Comparison of ENCODE assay signal across 17 cellular contexts in the genomic region with DNA sequence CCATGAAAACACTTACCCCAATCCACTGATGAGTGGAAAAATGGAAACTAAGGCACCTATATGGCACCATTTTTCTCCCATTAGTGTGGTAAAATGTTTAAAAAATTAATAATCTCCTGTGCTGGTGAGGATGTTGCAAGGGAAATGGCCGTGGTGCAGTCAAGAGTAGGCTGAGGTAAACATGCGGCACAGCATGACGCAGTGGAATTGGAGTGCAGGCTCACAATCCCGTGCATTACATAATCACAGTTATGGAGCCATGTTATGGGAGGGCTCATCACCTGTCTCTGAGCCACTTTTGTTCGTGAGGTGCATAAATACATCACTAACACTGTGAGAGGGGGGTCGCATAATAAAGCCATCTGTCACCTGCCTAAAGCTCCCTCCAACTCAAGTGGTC.
DNase-seq lines count a peak whose midpoint lies in the region.
"Had no signal": no experiment of that assay in that cellular context is flagged by ENCODE, and none has a peak within 500 bp of the region (broad histone marks: within the 10 kb centered on the region; RNA-seq: fewer than 3 reads in every experiment).

No MANE protein-coding gene starts in this region.

- no peak overlapping the region for H4K8ac ChIP-seq in trophoblast cell (ENCODE audit: low read depth, low read length)

- H2BK12ac ChIP-seq in trophoblast cell (ENCODE audit: low read length): no peak overlapping the region

- no peaks in the 10 kb centered on the region for H3K4me1 Mint-ChIP-seq in CD4-positive, alpha-beta memory T cell

- peaks cover 0 to 15% (median 4%) of the 10 kb centered on the region in 8 donors for H3K9me3 Mint-ChIP-seq in CD4-positive, alpha-beta memory T cell

- H3K27me3 ChIP-seq in trophoblast cell (ENCODE audit: insufficient read depth, low read length): no peaks in the 10 kb centered on the region
- H3K27me3 ChIP-seq in CD4-positive, alpha-beta memory T cell (ENCODE audit: insufficient read depth, low read length): no peaks in the 10 kb centered on the region

- H3K27me3 Mint-ChIP-seq in CD4-positive, alpha-beta memory T cell: peaks cover 5 to 9% of the 10 kb centered on the region in 2 donors

- POLR2A ChIA-PET in CD4-positive, alpha-beta memory T cell (lab: Charles Lee; ENCODE audit: partially characterized antibody): no interaction called here

- H3K36me3 Mint-ChIP-seq in CD4-positive, alpha-beta memory T cell: no peaks in the 10 kb centered on the region

- no peak overlapping the region for H2AK5ac ChIP-seq in trophoblast cell (ENCODE audit: low read length)

- H3K36me3 ChIP-seq in trophoblast cell (ENCODE audit: control insufficient read depth in 1 of 2, insufficient read depth in 2 of 2, low read length in 2 of 2): no peaks in the 10 kb centered on the region
- H3K36me3 ChIP-seq in CD4-positive, alpha-beta memory T cell (ENCODE audit: insufficient read depth, low read length): no peaks in the 10 kb centered on the region
- H3K36me3 ChIP-seq: HAP-1 had no signal

- H3K9me3 ChIP-seq in trophoblast cell (ENCODE audit: insufficient read depth, low read depth, low read length): peaks cover 2% of the 10 kb centered on the region
- no peaks in the 10 kb centered on the region for H3K9me3 ChIP-seq in CD4-positive, alpha-beta memory T cell (ENCODE audit: control insufficient read depth in 1 of 2, low read length in 2 of 2)
- H3K9me3 ChIP-seq: A549, HAP-1 had no signal

- H2BK5ac ChIP-seq in trophoblast cell (ENCODE audit: low read depth, low read length, poor library complexity): no peak overlapping the region

- H3K27ac ChIP-seq in trophoblast cell (ENCODE audit: low read depth, low read length): no peak overlapping the region
- no peak overlapping the region for H3K27ac ChIP-seq in CD4-positive, alpha-beta memory T cell (ENCODE audit: low read depth, low read length)
- H3K27ac ChIP-seq: 22Rv1, A549, C4-2B had no signal

- DNase-seq in DMS 273 (lab: John Stamatoyannopoulos, UW; ENCODE audit: unreplicated experiment): peak; percentile 4
- DNase-seq in DMS 273 treated with DMSO at 0.1 percent for 48 hours (lab: John Stamatoyannopoulos, UW): no peak
- peak; percentile 71 for DNase-seq in NCI-H748 (lab: John Stamatoyannopoulos, UW; ENCODE audit: unreplicated experiment)
- DNase-seq in NCI-H748 treated with DMSO at 0.1 percent for 48 hours (lab: John Stamatoyannopoulos, UW): no peak
- DNase-seq in NCI-H345 treated with DMSO at 0.1 percent for 48 hours (lab: John Stamatoyannopoulos, UW; ENCODE audit: unreplicated experiment): peak; percentile 41
- peak in 1 of 2 donors; percentile 10 for DNase-seq in trophoblast cell
- DNase-seq in CD4-positive, alpha-beta memory T cell: no peak
- no peak for DNase-seq in activated CD4-positive, alpha-beta T cell treated with anti-CD3 and anti-CD28 coated beads, Interleukin-2, amount 50 U/mL, for 1 hour
- DNase-seq: AML-193; CD4-positive, alpha-beta T cell; DMS53; DND-41; EL had no signal

- H3K23ac ChIP-seq in trophoblast cell (ENCODE audit: low read length): no peak overlapping the region

- intact Hi-C loops in CD4-positive, alpha-beta memory T cell (cut with micrococcal nuclease): no loop called here

- no peak overlapping the region for H4K91ac ChIP-seq in trophoblast cell (ENCODE audit: low read depth, low read length)

- H3K79me2 ChIP-seq in trophoblast cell (ENCODE audit: control insufficient read depth, insufficient read depth, low read length, poor library complexity): no peaks in the 10 kb centered on the region

- H3K79me1 ChIP-seq in trophoblast cell (ENCODE audit: low read length): no peaks in the 10 kb centered on the region

- no peak overlapping the region for H3K18ac ChIP-seq in trophoblast cell (ENCODE audit: low read length)

- H2AFZ ChIP-seq in trophoblast cell (ENCODE audit: insufficient read depth, low read length, poor library complexity): no peak overlapping the region

- H3K4me3 Mint-ChIP-seq in CD4-positive, alpha-beta memory T cell: no peak overlapping the region
- H3K4me3 Mint-ChIP-seq: CD4-positive, alpha-beta T cell had no signal

- no peak overlapping the region for H2BK120ac ChIP-seq in trophoblast cell (ENCODE audit: insufficient read depth, low read length, poor library complexity)

- H3K4me1 ChIP-seq in trophoblast cell (ENCODE audit: control insufficient read depth in 1 of 2, insufficient read depth in 2 of 2, low read length in 2 of 2): peaks cover 0 to 7% of the 10 kb centered on the region in 2 experiments
- no peaks in the 10 kb centered on the region for H3K4me1 ChIP-seq in CD4-positive, alpha-beta memory T cell (ENCODE audit: insufficient read depth, low read length)
- H3K4me1 ChIP-seq: A549, HAP-1 had no signal

- H3K4me3 ChIP-seq in trophoblast cell (ENCODE audit: low read depth, low read length): no peak overlapping the region
- no peak overlapping the region for H3K4me3 ChIP-seq in CD4-positive, alpha-beta memory T cell (ENCODE audit: low read length in 2 of 2)
- H3K4me3 ChIP-seq: A549, HAP-1 had no signal

- no peak overlapping the region for H3K4me2 ChIP-seq in trophoblast cell (ENCODE audit: low read length)
- H3K4me2 ChIP-seq: A549 had no signal

- CTCF ChIA-PET in CD4-positive, alpha-beta memory T cell (lab: Charles Lee; ENCODE audit: partially characterized antibody): no interaction called here

- peak overlapping the region in 1 of 7 donors; percentile 14 for H3K27ac Mint-ChIP-seq in CD4-positive, alpha-beta memory T cell
- H3K27ac Mint-ChIP-seq: CD4-positive, alpha-beta T cell had no signal

- no peak overlapping the region for H3K4ac ChIP-seq in trophoblast cell (ENCODE audit: low read depth, low read length)

- WGBS in trophoblast cell (ENCODE audit: extremely low coverage, insufficient coverage, insufficient read length): no CpG with 5 or more reads among the region's 6 CpGs

- no peak overlapping the region for H4K12ac ChIP-seq in trophoblast cell (ENCODE audit: low read depth, low read length)

- peak overlapping the region; percentile 15 for H3K9ac ChIP-seq in trophoblast cell (ENCODE audit: low read length)

- H3K14ac ChIP-seq in trophoblast cell (ENCODE audit: low read length): no peak overlapping the region

Comparison
In these comparisons a context has a peak if more than half of its experiments do, and no peak if none do; other contexts are left out.
1. DNase-seq: peak in DMS 273 (single experiment), NCI-H748 (single experiment) and NCI-H345 treated with DMSO at 0.1 percent for 48 hours (single experiment); none in DMS 273 treated with DMSO at 0.1 percent for 48 hours (single experiment), NCI-H748 treated with DMSO at 0.1 percent for 48 hours (single experiment), CD4-positive, alpha-beta memory T cell (0 of 5) and activated CD4-positive, alpha-beta T cell treated with anti-CD3 and anti-CD28 coated beads, Interleukin-2, amount 50 U/mL, for 1 hour (single experiment).